8 cellular contexts compared by ENCODE assay signal in the genomic region with DNA sequence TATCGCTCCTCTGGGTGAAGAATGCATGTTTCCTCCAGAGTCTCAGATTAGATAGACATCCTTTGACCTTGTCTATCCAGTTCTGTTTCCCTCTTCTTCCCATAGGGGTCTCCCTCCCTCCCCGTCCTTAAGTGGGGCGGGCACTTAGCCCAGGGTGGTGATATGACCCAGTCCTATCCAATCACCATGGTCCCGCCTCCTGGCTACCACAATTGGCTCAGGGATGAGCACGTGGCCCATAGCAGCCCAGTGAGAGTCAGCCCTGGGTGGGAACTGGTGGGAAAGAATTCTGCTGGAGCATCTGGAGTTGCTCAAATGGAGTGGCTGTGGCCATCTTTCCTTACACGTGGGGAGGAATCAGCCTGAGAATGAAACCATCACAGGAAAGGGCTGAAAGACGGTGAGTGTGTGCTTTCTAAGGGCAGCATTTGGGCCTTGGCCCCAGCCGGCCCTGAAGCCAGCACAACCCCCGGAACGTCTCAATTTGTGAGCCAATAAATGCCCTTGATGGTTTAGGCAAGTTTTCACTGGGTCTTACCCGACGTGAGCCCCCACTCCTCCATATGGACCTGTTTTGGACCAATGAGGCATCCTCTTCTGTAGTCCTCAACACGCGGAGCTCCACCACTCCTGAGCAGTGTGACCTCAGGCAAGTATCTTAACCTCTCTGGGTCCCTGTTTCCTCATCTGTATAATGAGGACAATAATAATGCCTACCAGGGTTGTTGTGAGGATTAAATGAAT. TPM values are rescaled to one million over a fixed set of nuclear protein-coding genes. Genes with fewer than 3 reads are reported as not detected.
DNase-seq lines count a peak whose midpoint lies in the region; ATAC-seq and TF ChIP-seq lines count a peak whose summit lies in the region.

No MANE protein-coding gene starts in this region.

- peaks cover 4% of the 10 kb centered on the region for H3K36me3 ChIP-seq in muscle layer of colon (ENCODE audit: insufficient read depth, low read length)

- H3K27me3 ChIP-seq in muscle layer of colon (ENCODE audit: control insufficient read depth in 1 of 2, insufficient read depth in 2 of 2, low read length in 2 of 2), result no peaks in the 10 kb centered on the region

- H3K4me1 Mint-ChIP-seq in HFFc6 (ENCODE audit: low read depth) (peaks cover 32% of the 10 kb centered on the region), type B pancreatic cell (ENCODE audit: unreplicated experiment) (peaks cover 36% of the 10 kb centered on the region)
- H3K4me1 Mint-ChIP-seq in activated CD8-positive, alpha-beta T cell treated with anti-CD3 and anti-CD28 coated beads, Interleukin-2, amount 10 ng/mL, durations not matched to agents 7 days and 5 days (ENCODE audit: low read depth), result peaks cover 33% of the 10 kb centered on the region

- no peaks in the 10 kb centered on the region for H3K36me3 Mint-ChIP-seq in HFFc6 (ENCODE audit: low read depth)
- no peaks in the 10 kb centered on the region for H3K36me3 Mint-ChIP-seq in activated CD8-positive, alpha-beta T cell treated with anti-CD3 and anti-CD28 coated beads, Interleukin-2, amount 10 ng/mL, durations not matched to agents 7 days and 5 days (ENCODE audit: low read depth)
- peaks cover 9% of the 10 kb centered on the region for H3K36me3 Mint-ChIP-seq in type B pancreatic cell

- TF ChIP-seq CTCF in HFFc6 (IDR thresholded peaks at IDR 0.05) (peak; percentile 58), fibroblast of mammary gland (conservative IDR thresholded peaks at IDR 0.05; ENCODE audit: control insufficient read depth, insufficient read depth, low read depth, low read length) (peak; percentile 57), type B pancreatic cell (conservative IDR thresholded peaks at IDR 0.05) (peak; percentile 66)

- H3K27me3 Mint-ChIP-seq in HFFc6 (ENCODE audit: insufficient read depth), result peaks cover 2% of the 10 kb centered on the region; the same call in 1 of the 2 replicates
- no peaks in the 10 kb centered on the region for H3K27me3 Mint-ChIP-seq in activated CD8-positive, alpha-beta T cell treated with anti-CD3 and anti-CD28 coated beads, Interleukin-2, amount 10 ng/mL, durations not matched to agents 7 days and 5 days (ENCODE audit: low read depth)
- no peaks in the 10 kb centered on the region for H3K27me3 Mint-ChIP-seq in type B pancreatic cell

- DNase-seq in D341Med (ENCODE audit: low spot score) (peak; percentile 89), HFFc6 (peak; percentile 66), NCI-H510A (lab: John Stamatoyannopoulos, UW) (peak; percentile 99), fibroblast of mammary gland (ENCODE audit: low read depth) (peak; percentile 98), type B pancreatic cell (ENCODE audit: extremely low spot score, unreplicated experiment) (no peak)
- DNase-seq in activated CD8-positive, alpha-beta T cell treated with anti-CD3 and anti-CD28 coated beads, Interleukin-2, amount 10 ng/mL, durations not matched to agents 7 days and 5 days, result peak; percentile 50

- peak overlapping the region; percentile 93 for H3K27ac Mint-ChIP-seq in HFFc6
- H3K27ac Mint-ChIP-seq in activated CD8-positive, alpha-beta T cell treated with anti-CD3 and anti-CD28 coated beads, Interleukin-2, amount 10 ng/mL, durations not matched to agents 7 days and 5 days, result peak overlapping the region; percentile 22
- peak overlapping the region; percentile 90 for H3K27ac Mint-ChIP-seq in type B pancreatic cell

- H3K9me3 ChIP-seq in muscle layer of colon (ENCODE audit: low read length), result no peaks in the 10 kb centered on the region

- POLR2A ChIA-PET in activated CD8-positive, alpha-beta T cell treated with anti-CD3 and anti-CD28 coated beads, Interleukin-2, amount 10 ng/mL, durations not matched to agents 7 days and 5 days (lab: Charles Lee), result no interaction called here

- CTCF ChIA-PET in activated CD8-positive, alpha-beta T cell treated with anti-CD3 and anti-CD28 coated beads, Interleukin-2, amount 10 ng/mL, durations not matched to agents 7 days and 5 days (lab: Charles Lee), result interaction anchor here (1.0 kb wide), 1 partner anchor 10 kb away, joined by 9 read pairs; no protein-coding TSS in a partner anchor

- H3K4me3 Mint-ChIP-seq in HFFc6 (peak overlapping the region; percentile 80; the same call in 1 of the 2 replicates), type B pancreatic cell (peak overlapping the region; percentile 74)
- no peak overlapping the region for H3K4me3 Mint-ChIP-seq in activated CD8-positive, alpha-beta T cell treated with anti-CD3 and anti-CD28 coated beads, Interleukin-2, amount 10 ng/mL, durations not matched to agents 7 days and 5 days

- peaks cover 88% of the 10 kb centered on the region for H3K4me1 ChIP-seq in muscle layer of colon (ENCODE audit: insufficient read depth, low read length)

- H3K9ac ChIP-seq in muscle layer of colon (ENCODE audit: low read length), result peak overlapping the region; percentile 36

- H3K9me3 Mint-ChIP-seq in HFFc6 (no peaks in the 10 kb centered on the region), type B pancreatic cell (no peaks in the 10 kb centered on the region)
- H3K9me3 Mint-ChIP-seq in activated CD8-positive, alpha-beta T cell treated with anti-CD3 and anti-CD28 coated beads, Interleukin-2, amount 10 ng/mL, durations not matched to agents 7 days and 5 days (ENCODE audit: insufficient read depth), result no peaks in the 10 kb centered on the region

- H3K4me3 ChIP-seq in fibroblast of mammary gland (ENCODE audit: control insufficient read depth, low read depth, low read length) (peak overlapping the region; percentile 18), muscle layer of colon (ENCODE audit: low read depth in 1 of 2, low read length in 2 of 2) (peak overlapping the region; percentile 17 to 51)

- H3K27ac ChIP-seq in muscle layer of colon (ENCODE audit: low read depth, low read length), result peak overlapping the region; percentile 97

- peak; percentile 73 for ATAC-seq in activated CD8-positive, alpha-beta T cell treated with anti-CD3 and anti-CD28 coated beads, Interleukin-2, amount 10 ng/mL, durations not matched to agents 7 days and 5 days
- no peak for ATAC-seq in GM19023 (IDR thresholded peaks at IDR 0.05; ENCODE audit: unreplicated experiment)

RNA-seq across cellular contexts. Expression of a gene that starts 14.3 kb away (rescaled TPM):
- total RNA-seq in HFFc6 (2021; fragmentation: NEBNext Ultra II Directional; extraction: Animal tissue kit (Norgen Biotek cat#: 25700)), result 10 to 100 TPM; 19.0 to 23.8 (median 21.7) TPM
- total RNA-seq in activated CD8-positive, alpha-beta T cell treated with anti-CD3 and anti-CD28 coated beads, Interleukin-2, amount 10 ng/mL, durations not matched to agents 7 days and 5 days, result 10 to 100 TPM; 38.8 to 42.7 TPM
- total RNA-seq in type B pancreatic cell (ENCODE audit: low replicate concordance), result 28.4 and 44.5 TPM in 2 replicates

RNA-seq across cellular contexts. Expression of a gene that starts 42.5 kb away (rescaled TPM):
- 1 to 10 TPM; 2.6 to 3.8 (median 3.4) TPM for total RNA-seq in HFFc6 (2021; fragmentation: NEBNext Ultra II Directional; extraction: Animal tissue kit (Norgen Biotek cat#: 25700))
- total RNA-seq in activated CD8-positive, alpha-beta T cell treated with anti-CD3 and anti-CD28 coated beads, Interleukin-2, amount 10 ng/mL, durations not matched to agents 7 days and 5 days, result 1 to 10 TPM; 6.2 to 8.1 TPM
- total RNA-seq in type B pancreatic cell (ENCODE audit: low replicate concordance), result 22.2 and 30.9 TPM in 2 replicates

Comparison
In these comparisons a context has a peak if more than half of its experiments do, and no peak if none do; other contexts are left out.
1. H3K27ac Mint-ChIP-seq: peak in every context shown above with its lines; median percentile 93 in HFFc6; 90 in type B pancreatic cell; 22 in activated CD8-positive, alpha-beta T cell treated with anti-CD3 and anti-CD28 coated beads, Interleukin-2, amount 10 ng/mL, durations not matched to agents 7 days and 5 days.